10 cellular contexts compared by ENCODE assay signal in genomic region chr22:38266120-38266519, GRCh38. TPM values are rescaled to one million over a fixed set of nuclear protein-coding genes. Genes with fewer than 3 reads are reported as not detected.
DNase-seq lines count a peak whose midpoint lies in the region; ATAC-seq and TF ChIP-seq lines count a peak whose summit lies in the region.
"Had no signal": no experiment of that assay in that cellular context is flagged by ENCODE, and none has a peak within 500 bp of the region (broad histone marks: within the 10 kb centered on the region; RNA-seq: fewer than 3 reads in every experiment).

No MANE protein-coding gene starts in this region.

- 38 to 51% methylated on average over 7 to 8 of the region's 8 CpGs for WGBS in testis, 2 donors

- no peaks in the 10 kb centered on the region for H3K9me3 Mint-ChIP-seq in activated T-cell treated with anti-CD3 and anti-CD28 coated beads, Interleukin-2, amount 50 U/mL, for 24 hours
- no peaks in the 10 kb centered on the region for H3K9me3 Mint-ChIP-seq in activated T-helper 17 cell treated with anti-CD3 and anti-CD28 coated beads, Interleukin-2, amount 50 U/mL, for 72 hours

- H3K4me1 Mint-ChIP-seq in activated T-cell treated with anti-CD3 and anti-CD28 coated beads, Interleukin-2, amount 50 U/mL, for 24 hours (ENCODE audit: low read depth): peaks cover 72% of the 10 kb centered on the region
- peaks cover 34% of the 10 kb centered on the region for H3K4me1 Mint-ChIP-seq in activated T-helper 17 cell treated with anti-CD3 and anti-CD28 coated beads, Interleukin-2, amount 50 U/mL, for 72 hours

- no peak for TF ChIP-seq POLR2A in testis (IDR thresholded peaks at IDR 0.05)

- no peak for ATAC-seq in activated T-helper 17 cell treated with anti-CD3 and anti-CD28 coated beads, Interleukin-2, amount 50 U/mL, for 72 hours (replicated peaks)
- no peak for ATAC-seq in left lung

- no peaks in the 10 kb centered on the region for H3K9me3 ChIP-seq in left lung
- H3K9me3 ChIP-seq in testis: no peaks in the 10 kb centered on the region

- H3K27me3 ChIP-seq in left lung (no peaks in the 10 kb centered on the region), testis (no peaks in the 10 kb centered on the region)

- H3K27me3 Mint-ChIP-seq in activated T-cell treated with anti-CD3 and anti-CD28 coated beads, Interleukin-2, amount 50 U/mL, for 24 hours: no peaks in the 10 kb centered on the region
- H3K27me3 Mint-ChIP-seq in activated T-helper 17 cell treated with anti-CD3 and anti-CD28 coated beads, Interleukin-2, amount 50 U/mL, for 72 hours: no peaks in the 10 kb centered on the region
- H3K27me3 Mint-ChIP-seq: progenitor cell of endocrine pancreas had no signal

- H3K27ac ChIP-seq in left lung (peak overlapping the region; percentile 71 to 82), testis (peak overlapping the region in 1 of 2 donors; percentile 50)

- H3K36me3 Mint-ChIP-seq in activated T-cell treated with anti-CD3 and anti-CD28 coated beads, Interleukin-2, amount 50 U/mL, for 24 hours (ENCODE audit: low read depth): peaks cover 9% of the 10 kb centered on the region
- H3K36me3 Mint-ChIP-seq in activated T-helper 17 cell treated with anti-CD3 and anti-CD28 coated beads, Interleukin-2, amount 50 U/mL, for 72 hours (ENCODE audit: low read depth): peaks cover 7% of the 10 kb centered on the region

- H3K27ac Mint-ChIP-seq in activated T-cell treated with anti-CD3 and anti-CD28 coated beads, Interleukin-2, amount 50 U/mL, for 24 hours: peak overlapping the region; percentile 70
- H3K27ac Mint-ChIP-seq in activated T-helper 17 cell treated with anti-CD3 and anti-CD28 coated beads, Interleukin-2, amount 50 U/mL, for 72 hours: peak overlapping the region; percentile 84
- H3K27ac Mint-ChIP-seq: progenitor cell of endocrine pancreas had no signal

- H3K4me1 ChIP-seq in left lung (peaks cover 33 to 76% of the 10 kb centered on the region in 2 donors), testis (peaks cover 27% of the 10 kb centered on the region)

- TF ChIP-seq CTCF in left lung (IDR thresholded peaks at IDR 0.05): no peak
- TF ChIP-seq CTCF in testis (IDR thresholded peaks at IDR 0.05): no peak

- H3K4me3 Mint-ChIP-seq in activated T-cell treated with anti-CD3 and anti-CD28 coated beads, Interleukin-2, amount 50 U/mL, for 24 hours: no peak overlapping the region
- peak overlapping the region; percentile 7 for H3K4me3 Mint-ChIP-seq in activated T-helper 17 cell treated with anti-CD3 and anti-CD28 coated beads, Interleukin-2, amount 50 U/mL, for 72 hours

- no peak for DNase-seq in activated T-cell treated with anti-CD3 and anti-CD28 coated beads, Interleukin-2, amount 50 U/mL, for 24 hours
- DNase-seq in activated T-cell treated with anti-CD3 and anti-CD28 coated beads for 4 hours (no peak), left lung (no peak), testis (peak; percentile 50), NOMO-1 (lab: John Stamatoyannopoulos, UW; ENCODE audit: unreplicated experiment in 2 of 2) (no peak), AML-193 (lab: John Stamatoyannopoulos, UW) (no peak), DMS153 treated with DMSO at 0.1 percent for 48 hours (lab: John Stamatoyannopoulos, UW; ENCODE audit: unreplicated experiment) (no peak)
- DNase-seq: NCI-H1436 had no signal

- H3K36me3 ChIP-seq in left lung (no peaks in the 10 kb centered on the region), testis (ENCODE audit: low read depth, missing control alignments) (no peaks in the 10 kb centered on the region)

- H3K4me3 ChIP-seq in left lung: no peak overlapping the region
- H3K4me3 ChIP-seq in testis: no peak overlapping the region

- intact Hi-C loops in left lung (cut with DNase I): no loop called here
- intact Hi-C loops in testis (cut with DNase I; ENCODE audit: low total_unique reads): no loop called here

RNA-seq across cellular contexts. Expression of gene TMEM184B, which starts 6.7 kb away (rescaled TPM):
- total RNA-seq in activated T-helper 17 cell treated with anti-CD3 and anti-CD28 coated beads, Interleukin-2, amount 50 U/mL, for 72 hours: 10 to 100 TPM; 31.5 to 36.5 TPM
- total RNA-seq in left lung (10 to 100 TPM; 84.5 to 98.3 TPM), testis (10 to 100 TPM; 35.4 to 66.5 TPM)
- polyA plus RNA-seq in testis (ENCODE audit: insufficient read depth, low read depth, low replicate concordance): 25.2 TPM

RNA-seq across cellular contexts. Expression of gene CSNK1E, which starts 51.1 kb away (rescaled TPM):
- total RNA-seq in activated T-helper 17 cell treated with anti-CD3 and anti-CD28 coated beads, Interleukin-2, amount 50 U/mL, for 72 hours: 100 to 1,000 TPM; 123 to 132 TPM
- 100 to 1,000 TPM in 1 of 2 donors, 10 to 100 TPM in 1; 95.3 to 123 TPM for total RNA-seq in left lung
- 100 to 1,000 TPM; 133 to 134 TPM for total RNA-seq in testis
- polyA plus RNA-seq in testis (ENCODE audit: insufficient read depth, low read depth, low replicate concordance): 69.2 TPM
